8 cellular contexts compared by ENCODE assay signal in the genomic region with DNA sequence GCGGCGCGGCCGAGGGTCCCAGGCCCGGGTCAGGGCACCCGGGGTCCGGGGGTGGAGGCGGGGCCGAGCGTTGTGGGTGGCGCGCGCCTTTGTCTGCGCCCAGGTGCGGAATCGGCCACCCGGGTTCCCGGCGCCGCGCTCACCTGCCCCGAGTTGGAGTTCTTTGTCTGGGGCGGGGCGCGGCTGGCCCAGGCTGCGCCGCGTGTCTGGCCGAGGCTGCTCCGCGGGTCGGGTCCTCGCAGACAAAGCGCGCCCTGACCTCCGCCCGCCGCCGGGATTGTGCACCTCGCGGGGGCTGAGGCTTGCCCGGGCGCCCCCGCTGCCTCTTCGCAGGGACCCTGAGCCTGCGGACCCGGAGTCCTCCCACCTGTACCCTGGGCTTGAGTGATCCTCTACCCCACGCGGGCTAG. TPM values are rescaled to one million over a fixed set of nuclear protein-coding genes. Genes with fewer than 3 reads are reported as not detected.
DNase-seq lines count a peak whose midpoint lies in the region; ATAC-seq and TF ChIP-seq lines count a peak whose summit lies in the region.

No MANE protein-coding gene starts in this region.

- intact Hi-C loops in CD4-positive, alpha-beta memory T cell (cut with micrococcal nuclease): no loop called here
- intact Hi-C loops in activated CD8-positive, alpha-beta T cell treated with anti-CD3 and anti-CD28 coated beads for 36 hours (cut with micrococcal nuclease): no loop called here
- intact Hi-C loops in heart left ventricle (cut with DNase I): loop anchor here in 1 of 10 donors (2.0 kb wide), 1 partner anchor 64 kb away; no protein-coding TSS in a partner anchor

- peaks cover 0 to 2% of the 10 kb centered on the region in 2 donors for H3K27me3 Mint-ChIP-seq in CD4-positive, alpha-beta memory T cell
- peaks cover 14% of the 10 kb centered on the region for H3K27me3 Mint-ChIP-seq in activated CD8-positive, alpha-beta T cell treated with anti-CD3 and anti-CD28 coated beads for 36 hours

- no peak for TF ChIP-seq POLR2A in heart left ventricle (IDR thresholded peaks at IDR 0.05)

- CTCF ChIA-PET in CD4-positive, alpha-beta memory T cell (lab: Charles Lee; ENCODE audit: partially characterized antibody): interaction anchor here (0.9 to 1.6 kb wide), 6 partner anchors 9 to 452 kb away, joined by 3 to 10 read pairs (median 3); no protein-coding TSS in a partner anchor
- CTCF ChIA-PET in activated CD8-positive, alpha-beta T cell treated with anti-CD3 and anti-CD28 coated beads for 36 hours (lab: Charles Lee): interaction anchor here (0.7 to 1.6 kb wide), 7 partner anchors 9 to 276 kb away, joined by 3 to 15 read pairs (median 5); no protein-coding TSS in a partner anchor

- ATAC-seq in HG02885 (IDR thresholded peaks at IDR 0.05; ENCODE audit: poor library complexity, unreplicated experiment): peak; percentile 18
- peak; percentile 14 for ATAC-seq in activated CD8-positive, alpha-beta T cell treated with anti-CD3 and anti-CD28 coated beads for 36 hours
- peak in 1 of 4 donors; percentile 25 for ATAC-seq in heart left ventricle

- peaks cover 24% of the 10 kb centered on the region for H3K4me1 ChIP-seq in CD4-positive, alpha-beta memory T cell (ENCODE audit: insufficient read depth, low read length)
- peaks cover 0 to 29% (median 13%) of the 10 kb centered on the region in 12 donors for H3K4me1 ChIP-seq in heart left ventricle

- peaks cover 0 to 12% of the 10 kb centered on the region in 2 donors for H3K36me3 Mint-ChIP-seq in CD4-positive, alpha-beta memory T cell
- H3K36me3 Mint-ChIP-seq in activated CD8-positive, alpha-beta T cell treated with anti-CD3 and anti-CD28 coated beads for 36 hours (ENCODE audit: low read depth): peaks cover 3% of the 10 kb centered on the region

- H3K27ac ChIP-seq in CD4-positive, alpha-beta memory T cell (ENCODE audit: low read depth, low read length): no peak overlapping the region
- H3K27ac ChIP-seq in heart left ventricle: no peak overlapping the region

- POLR2A ChIA-PET in CD4-positive, alpha-beta memory T cell (lab: Charles Lee; ENCODE audit: partially characterized antibody): interaction anchor here (1.3 kb wide), 1 partner anchor 145 kb away, joined by 3 read pairs; no protein-coding TSS in a partner anchor
- POLR2A ChIA-PET in activated CD8-positive, alpha-beta T cell treated with anti-CD3 and anti-CD28 coated beads for 36 hours (lab: Charles Lee): no interaction called here

- H3K9me3 Mint-ChIP-seq in CD4-positive, alpha-beta memory T cell: no peaks in the 10 kb centered on the region
- no peaks in the 10 kb centered on the region for H3K9me3 Mint-ChIP-seq in activated CD8-positive, alpha-beta T cell treated with anti-CD3 and anti-CD28 coated beads for 36 hours

- no peak for TF ChIP-seq CTCF in activated CD8-positive, alpha-beta T cell treated with anti-CD3 and anti-CD28 coated beads for 36 hours (IDR thresholded peaks at IDR 0.05)
- no peak for TF ChIP-seq CTCF in heart left ventricle (IDR thresholded peaks at IDR 0.05)
- no peak for TF ChIP-seq CTCF in retinal pigment epithelial cell (conservative IDR thresholded peaks at IDR 0.05; ENCODE audit: low read depth, low read length)

- peak overlapping the region; percentile 35 to 80 (median 70) for H3K4me3 Mint-ChIP-seq in CD4-positive, alpha-beta memory T cell
- H3K4me3 Mint-ChIP-seq in activated CD8-positive, alpha-beta T cell treated with anti-CD3 and anti-CD28 coated beads for 36 hours: peak overlapping the region; percentile 76

- no peaks in the 10 kb centered on the region for H3K27me3 ChIP-seq in CD4-positive, alpha-beta memory T cell (ENCODE audit: insufficient read depth, low read length)
- H3K27me3 ChIP-seq in heart left ventricle: peaks cover 0 to 18% (median 0%) of the 10 kb centered on the region in 9 donors

- H3K4me1 Mint-ChIP-seq in CD4-positive, alpha-beta memory T cell: peaks cover 8 to 38% (median 15%) of the 10 kb centered on the region in 4 donors
- peaks cover 21% of the 10 kb centered on the region for H3K4me1 Mint-ChIP-seq in activated CD8-positive, alpha-beta T cell treated with anti-CD3 and anti-CD28 coated beads for 36 hours (ENCODE audit: low read depth)

- 0 to 3% (median 2%) methylated on average over 2 to 49 of the region's 49 CpGs for WGBS in heart left ventricle, 4 donors

- peak overlapping the region in 1 of 2 donors; percentile 19 for H3K4me3 ChIP-seq in CD4-positive, alpha-beta memory T cell (ENCODE audit: low read length in 2 of 2)
- H3K4me3 ChIP-seq in heart left ventricle (peak overlapping the region; percentile 33 to 78 (median 60)), retinal pigment epithelial cell (ENCODE audit: low read length) (peak overlapping the region; percentile 68)

- peak in 3 of 5 donors; percentile 11 to 25 (median 21) for DNase-seq in CD4-positive, alpha-beta memory T cell
- DNase-seq in activated CD8-positive, alpha-beta T cell treated with anti-CD3 and anti-CD28 coated beads for 36 hours: peak; percentile 42
- DNase-seq in heart left ventricle: no peak
- DNase-seq in retinal pigment epithelial cell (ENCODE audit: low read depth): no peak
- DNase-seq in GF-D8 (lab: John Stamatoyannopoulos, UW): no peak
- DNase-seq in C1 segment of cervical spinal cord (lab: John Stamatoyannopoulos, UW): no peak
- DNase-seq in SIG-M5 treated with dmso at 0.1 percent for 504 hours (lab: John Stamatoyannopoulos, UW; ENCODE audit: unreplicated experiment): no peak

- H3K36me3 ChIP-seq in CD4-positive, alpha-beta memory T cell (ENCODE audit: insufficient read depth, low read length): no peaks in the 10 kb centered on the region
- peaks cover 0 to 4% (median 0%) of the 10 kb centered on the region in 9 donors for H3K36me3 ChIP-seq in heart left ventricle

- H3K9me3 ChIP-seq in CD4-positive, alpha-beta memory T cell (ENCODE audit: control insufficient read depth in 1 of 2, low read length in 2 of 2): no peaks in the 10 kb centered on the region
- H3K9me3 ChIP-seq in heart left ventricle: no peaks in the 10 kb centered on the region

- peak overlapping the region in 1 of 7 donors; percentile 30 for H3K27ac Mint-ChIP-seq in CD4-positive, alpha-beta memory T cell
- no peak overlapping the region for H3K27ac Mint-ChIP-seq in activated CD8-positive, alpha-beta T cell treated with anti-CD3 and anti-CD28 coated beads for 36 hours

RNA-seq across cellular contexts. Expression of a gene that starts 50.0 kb away (rescaled TPM):
- not detected for total RNA-seq in CD4-positive, alpha-beta memory T cell
- not detected for polyA plus RNA-seq in CD4-positive, alpha-beta memory T cell
- total RNA-seq in activated CD8-positive, alpha-beta T cell treated with anti-CD3 and anti-CD28 coated beads for 36 hours: not detected
- total RNA-seq in heart left ventricle: not detected
- polyA plus RNA-seq in heart left ventricle: not detected

RNA-seq across cellular contexts. Expression of a gene that starts 58.1 kb away (rescaled TPM):
- total RNA-seq in CD4-positive, alpha-beta memory T cell: not detected
- polyA plus RNA-seq in CD4-positive, alpha-beta memory T cell: not detected
- not detected for total RNA-seq in activated CD8-positive, alpha-beta T cell treated with anti-CD3 and anti-CD28 coated beads for 36 hours
- total RNA-seq in heart left ventricle: not detected
- polyA plus RNA-seq in heart left ventricle: not detected

Comparison
In these comparisons a context has a peak if more than half of its experiments do, and no peak if none do; other contexts are left out.
1. DNase-seq: peak in CD4-positive, alpha-beta memory T cell (3 of 5) and activated CD8-positive, alpha-beta T cell treated with anti-CD3 and anti-CD28 coated beads for 36 hours (single experiment); none in heart left ventricle (0 of 5), retinal pigment epithelial cell (single experiment), GF-D8 (single experiment), C1 segment of cervical spinal cord (0 of 14) and SIG-M5 treated with dmso at 0.1 percent for 504 hours (single experiment).